Comparison of ENCODE assay signal across 8 cellular contexts in the genomic region with DNA sequence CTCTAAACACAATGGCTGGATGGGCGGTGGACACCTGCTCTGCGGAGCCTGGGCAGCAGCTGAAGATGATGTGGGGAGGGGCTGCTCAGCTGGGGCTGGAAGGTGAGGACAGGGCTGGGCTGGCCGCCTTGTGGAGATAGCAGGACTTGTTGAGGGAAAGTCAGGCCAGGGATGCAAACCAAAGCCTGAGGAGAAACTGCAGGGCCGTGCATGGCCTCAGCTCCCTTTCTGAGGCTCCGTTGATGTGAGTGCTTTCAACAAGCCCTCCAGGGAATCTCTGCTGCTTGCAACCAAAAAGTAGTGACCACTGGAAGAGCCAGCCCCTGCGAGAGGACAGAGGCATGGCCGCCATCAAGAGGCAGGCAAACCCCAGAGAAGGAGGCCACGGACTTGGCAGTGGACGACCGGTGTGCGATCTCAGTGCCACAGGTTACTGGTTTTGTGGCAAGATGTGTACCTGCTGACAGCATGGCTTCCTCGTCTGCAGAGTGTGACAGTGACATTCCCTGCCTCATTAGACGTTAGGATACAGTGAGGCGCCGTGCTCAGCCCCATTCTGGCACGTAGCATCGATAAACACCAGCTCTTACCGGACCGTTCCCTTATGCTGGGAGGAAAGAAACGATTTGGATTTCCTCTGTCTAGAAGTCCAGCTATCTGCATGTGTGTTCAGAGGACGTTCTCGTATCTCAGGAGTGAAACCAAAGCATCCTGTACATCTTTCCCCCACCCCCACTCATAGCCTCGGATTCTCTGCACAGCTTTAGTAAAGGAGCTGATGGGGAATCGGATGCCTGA. TPM values are rescaled to one million over a fixed set of nuclear protein-coding genes. Genes with fewer than 3 reads are reported as not detected.
DNase-seq lines count a peak whose midpoint lies in the region; ATAC-seq and TF ChIP-seq lines count a peak whose summit lies in the region.

No MANE protein-coding gene starts in this region.

- peak overlapping the region; percentile 85 for H3K4me3 Mint-ChIP-seq in activated B cell treated with CpG ODN at 0.5 μM for 24 hours
- H3K4me3 Mint-ChIP-seq in stimulated activated effector memory CD8-positive, alpha-beta T cell treated with anti-CD3 and anti-CD28 coated beads, Interleukin-12 subunit alpha, Interleukin-12 subunit beta, amount 100 ng/mL, for 72 hours: peak overlapping the region; percentile 75

- intact Hi-C loops in activated B cell treated with CpG ODN at 0.5 μM for 24 hours (cut with micrococcal nuclease) (no loop called here), right cardiac atrium (cut with DNase I) (no loop called here)

- CTCF ChIA-PET in activated B cell treated with CpG ODN at 0.5 μM for 24 hours (lab: Charles Lee): interaction anchor here (0.8 to 4.0 kb wide), 14 partner anchors 9 to 741 kb away, joined by 3 to 36 read pairs (median 4); no protein-coding TSS in a partner anchor

- DNase-seq in NCI-H2227 (lab: John Stamatoyannopoulos, UW; ENCODE audit: unreplicated experiment) (peak; percentile 44), NCI-H2227 treated with DMSO at 0.1 percent for 48 hours (lab: John Stamatoyannopoulos, UW) (no peak), activated B cell treated with CpG ODN at 0.5 μM for 24 hours (no peak), right cardiac atrium (no peak), pons (ENCODE audit: low spot score) (no peak)
- DNase-seq in stimulated activated effector memory CD8-positive, alpha-beta T cell treated with anti-CD3 and anti-CD28 coated beads, Interleukin-12 subunit alpha, Interleukin-12 subunit beta, amount 100 ng/mL, for 72 hours (ENCODE audit: low spot score in 2 of 2): no peak

- H3K4me3 ChIP-seq in right cardiac atrium (ENCODE audit: low read length): peak overlapping the region; percentile 19

- H3K4me1 Mint-ChIP-seq in activated B cell treated with CpG ODN at 0.5 μM for 24 hours: peaks cover 10% of the 10 kb centered on the region
- H3K4me1 Mint-ChIP-seq in stimulated activated effector memory CD8-positive, alpha-beta T cell treated with anti-CD3 and anti-CD28 coated beads, Interleukin-12 subunit alpha, Interleukin-12 subunit beta, amount 100 ng/mL, for 72 hours: peaks cover 22% of the 10 kb centered on the region

- no peak overlapping the region for H3K27ac Mint-ChIP-seq in activated B cell treated with CpG ODN at 0.5 μM for 24 hours
- H3K27ac Mint-ChIP-seq in stimulated activated effector memory CD8-positive, alpha-beta T cell treated with anti-CD3 and anti-CD28 coated beads, Interleukin-12 subunit alpha, Interleukin-12 subunit beta, amount 100 ng/mL, for 72 hours: peak overlapping the region; percentile 73

- H3K27ac ChIP-seq in right cardiac atrium (ENCODE audit: low read length): no peak overlapping the region

- H3K27me3 Mint-ChIP-seq in activated B cell treated with CpG ODN at 0.5 μM for 24 hours: peaks cover 32% of the 10 kb centered on the region

- no peaks in the 10 kb centered on the region for H3K9me3 ChIP-seq in right cardiac atrium (ENCODE audit: control insufficient read depth, low read length)

- H3K36me3 Mint-ChIP-seq in activated B cell treated with CpG ODN at 0.5 μM for 24 hours (ENCODE audit: low read depth): no peaks in the 10 kb centered on the region
- peaks cover 6% of the 10 kb centered on the region for H3K36me3 Mint-ChIP-seq in stimulated activated effector memory CD8-positive, alpha-beta T cell treated with anti-CD3 and anti-CD28 coated beads, Interleukin-12 subunit alpha, Interleukin-12 subunit beta, amount 100 ng/mL, for 72 hours

- no peaks in the 10 kb centered on the region for H3K4me1 ChIP-seq in right cardiac atrium (ENCODE audit: control insufficient read depth, insufficient read depth, low read length)

- 58% methylated on average over 24 of the region's 24 CpGs for WGBS in right cardiac atrium

- POLR2A ChIA-PET in activated B cell treated with CpG ODN at 0.5 μM for 24 hours (lab: Charles Lee): no interaction called here

- ATAC-seq in activated B cell treated with CpG ODN at 0.5 μM for 24 hours (ENCODE audit: low read depth) (no peak), right cardiac atrium (no peak), HG03457 (IDR thresholded peaks at IDR 0.05; ENCODE audit: unreplicated experiment) (no peak), HG02981 (IDR thresholded peaks at IDR 0.05; ENCODE audit: unreplicated experiment) (no peak)
- ATAC-seq in stimulated activated effector memory CD8-positive, alpha-beta T cell treated with anti-CD3 and anti-CD28 coated beads, Interleukin-12 subunit alpha, Interleukin-12 subunit beta, amount 100 ng/mL, for 72 hours: no peak

- no peaks in the 10 kb centered on the region for H3K27me3 ChIP-seq in right cardiac atrium (ENCODE audit: control insufficient read depth, insufficient read depth)

- no peaks in the 10 kb centered on the region for H3K9me3 Mint-ChIP-seq in activated B cell treated with CpG ODN at 0.5 μM for 24 hours
- H3K9me3 Mint-ChIP-seq in stimulated activated effector memory CD8-positive, alpha-beta T cell treated with anti-CD3 and anti-CD28 coated beads, Interleukin-12 subunit alpha, Interleukin-12 subunit beta, amount 100 ng/mL, for 72 hours: no peaks in the 10 kb centered on the region

- TF ChIP-seq CTCF in activated B cell treated with CpG ODN at 0.5 μM for 24 hours (IDR thresholded peaks at IDR 0.05): no peak

RNA-seq across cellular contexts. Expression of a gene that starts 37.9 kb away (rescaled TPM):
- total RNA-seq in activated B cell treated with CpG ODN at 0.5 μM for 24 hours (33.5 and 45.4 TPM in 2 replicates), right cardiac atrium (10 to 100 TPM; 10.3 to 13.2 (median 12.2) TPM)
- 11.1 TPM for polyA plus RNA-seq in right cardiac atrium

RNA-seq across cellular contexts. Expression of a gene that starts 38.0 kb away (rescaled TPM):
- total RNA-seq in activated B cell treated with CpG ODN at 0.5 μM for 24 hours (3.7 and 4.4 TPM in 2 replicates), right cardiac atrium (1 to 10 TPM in 2 of 4 donors, under 1 TPM in 2; 0.77 to 1.2 (median 0.90) TPM)
- polyA plus RNA-seq in right cardiac atrium: 1.2 TPM
